ENCODE assay signal across 8 cellular contexts in the genomic region with DNA sequence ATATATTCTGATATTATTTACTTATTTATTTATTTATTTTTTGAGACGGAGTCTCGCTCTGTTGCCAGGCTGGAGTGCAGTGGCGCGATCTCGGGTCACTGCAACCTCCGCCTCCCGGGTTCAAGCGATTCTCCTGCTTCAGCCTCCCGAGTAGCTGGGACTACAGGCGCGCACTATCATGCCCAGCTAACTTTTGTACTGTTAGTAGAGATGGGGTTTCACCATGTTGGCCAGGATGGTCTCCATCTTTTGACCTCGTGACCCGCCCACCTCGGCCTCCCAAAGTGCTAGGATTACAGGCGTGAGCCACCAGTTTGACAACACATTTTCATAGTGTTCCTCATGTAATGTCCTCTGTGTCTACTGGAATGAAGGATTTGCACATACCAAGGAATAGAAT. TPM values are rescaled to one million over a fixed set of nuclear protein-coding genes. Genes with fewer than 3 reads are reported as not detected.
DNase-seq lines count a peak whose midpoint lies in the region; ATAC-seq and TF ChIP-seq lines count a peak whose summit lies in the region.
"Not testable (repeated sequence)": the region's sequence is repeated elsewhere in the genome, so short reads cannot be mapped to it uniquely, and the experiment has no call there.

No MANE protein-coding gene starts in this region.

- intact Hi-C loops in A673 (cut with micrococcal nuclease; ENCODE audit: unreplicated experiment); PC-9 (cut with micrococcal nuclease; ENCODE audit: unreplicated experiment): not testable (repeated sequence)
- intact Hi-C loops in activated T-helper 1 cell treated with anti-CD3 and anti-CD28 coated beads, Interleukin-12 subunit alpha, Interleukin-12 subunit beta, Interleukin-2, Interleukin-4 antibody, amounts not matched to agents 30 ng/mL and 10 ng/mL and 1 ng/mL, durations not matched to agents 14 hours and 24 hours and 36 hours (cut with micrococcal nuclease): loop anchor here (2.0 to 10.0 kb wide), 2 partner anchors 25 to 1071 kb away; a partner anchor contains a TSS
- intact Hi-C loops in heart left ventricle (cut with DNase I): loop anchor here in 1 of 10 donors (10.0 kb wide), 1 partner anchor 261 kb away; a partner anchor contains a TSS

- not testable (repeated sequence) for H3K4me1 ChIP-seq in A673 (ENCODE audit: insufficient read depth, low read length, poor library complexity, severe bottlenecking); GM23338 (ENCODE audit: insufficient read depth)
- H3K4me1 ChIP-seq in PC-9 (replicated peaks; ENCODE audit: insufficient read depth): peaks cover 14% of the 10 kb centered on the region
- H3K4me1 ChIP-seq in heart left ventricle: peaks cover 0 to 53% (median 35%) of the 10 kb centered on the region in 12 donors

- H3K4me3 ChIP-seq in A673 (ENCODE audit: low read depth, low read length, poor library complexity, severe bottlenecking): peak overlapping the region; percentile 70
- peak overlapping the region; percentile 76 for H3K4me3 ChIP-seq in GM23338
- H3K4me3 ChIP-seq in PC-9: peak overlapping the region; percentile 81; the same call in 1 of the 2 replicates
- H3K4me3 ChIP-seq in choroid plexus epithelial cell (ENCODE audit: low read depth, low read length): peak overlapping the region; percentile 97
- H3K4me3 ChIP-seq in heart left ventricle: peak overlapping the region in 11 of 12 donors; percentile 68 to 98 (median 89)

- CTCF ChIA-PET in A673 (lab: Charles Lee); PC-9 (lab: Charles Lee): not testable (repeated sequence)

- not testable (repeated sequence) for H3K36me3 Mint-ChIP-seq in GM23338 (ENCODE audit: low read depth)
- H3K36me3 Mint-ChIP-seq in activated T-helper 1 cell treated with anti-CD3 and anti-CD28 coated beads, Interleukin-12 subunit alpha, Interleukin-12 subunit beta, Interleukin-2, Interleukin-4 antibody, amounts not matched to agents 30 ng/mL and 10 ng/mL and 1 ng/mL, durations not matched to agents 14 hours and 24 hours and 36 hours (ENCODE audit: low read depth): peaks cover 30% of the 10 kb centered on the region
- H3K36me3 Mint-ChIP-seq in nephron progenitor cell (ENCODE audit: low read depth): peaks cover 13% of the 10 kb centered on the region
- peaks cover 46% of the 10 kb centered on the region for H3K36me3 Mint-ChIP-seq in stimulated activated effector memory CD8-positive, alpha-beta T cell treated with anti-CD3 and anti-CD28 coated beads, Interleukin-12 subunit alpha, Interleukin-12 subunit beta, amount 100 ng/mL, for 72 hours

- peak overlapping the region; percentile 88 for H3K4me2 ChIP-seq in GM23338
- H3K4me2 ChIP-seq in PC-9: peak overlapping the region; percentile 93

- not testable (repeated sequence) for H3K36me3 ChIP-seq in A673 (ENCODE audit: insufficient read depth, low read length, poor library complexity, severe bottlenecking); GM23338 (ENCODE audit: insufficient read depth); PC-9 (ENCODE audit: low read depth)
- H3K36me3 ChIP-seq in heart left ventricle: peaks cover 0 to 16% (median 9%) of the 10 kb centered on the region in 9 donors

- not testable (repeated sequence) for DNase-seq in A673 (ENCODE audit: low spot score); GM23338 (ENCODE audit: low spot score); PC-9; activated T-helper 1 cell treated with anti-CD3 and anti-CD28 coated beads, Interleukin-12 subunit alpha, Interleukin-12 subunit beta, Interleukin-2, Interleukin-4 antibody, amounts not matched to agents 30 ng/mL and 10 ng/mL and 1 ng/mL, durations not matched to agents 14 hours and 24 hours and 36 hours (ENCODE audit: low spot score); choroid plexus epithelial cell (ENCODE audit: low read depth); heart left ventricle; nephron progenitor cell; stimulated activated effector memory CD8-positive, alpha-beta T cell treated with anti-CD3 and anti-CD28 coated beads, Interleukin-12 subunit alpha, Interleukin-12 subunit beta, amount 100 ng/mL, for 72 hours (ENCODE audit: low spot score in 2 of 2)

- H3K27ac Mint-ChIP-seq in GM23338, nephron progenitor cell: not testable (repeated sequence)
- H3K27ac Mint-ChIP-seq in activated T-helper 1 cell treated with anti-CD3 and anti-CD28 coated beads, Interleukin-12 subunit alpha, Interleukin-12 subunit beta, Interleukin-2, Interleukin-4 antibody, amounts not matched to agents 30 ng/mL and 10 ng/mL and 1 ng/mL, durations not matched to agents 14 hours and 24 hours and 36 hours: peak overlapping the region; percentile 72
- peak overlapping the region; percentile 58 for H3K27ac Mint-ChIP-seq in stimulated activated effector memory CD8-positive, alpha-beta T cell treated with anti-CD3 and anti-CD28 coated beads, Interleukin-12 subunit alpha, Interleukin-12 subunit beta, amount 100 ng/mL, for 72 hours

- H3K4me1 Mint-ChIP-seq in GM23338 (peaks cover 12% of the 10 kb centered on the region), nephron progenitor cell (peaks cover 30% of the 10 kb centered on the region)
- H3K4me1 Mint-ChIP-seq in activated T-helper 1 cell treated with anti-CD3 and anti-CD28 coated beads, Interleukin-12 subunit alpha, Interleukin-12 subunit beta, Interleukin-2, Interleukin-4 antibody, amounts not matched to agents 30 ng/mL and 10 ng/mL and 1 ng/mL, durations not matched to agents 14 hours and 24 hours and 36 hours (ENCODE audit: low read depth): peaks cover 50% of the 10 kb centered on the region
- H3K4me1 Mint-ChIP-seq in stimulated activated effector memory CD8-positive, alpha-beta T cell treated with anti-CD3 and anti-CD28 coated beads, Interleukin-12 subunit alpha, Interleukin-12 subunit beta, amount 100 ng/mL, for 72 hours: peaks cover 55% of the 10 kb centered on the region

- not testable (repeated sequence) for H2AFZ ChIP-seq in GM23338, PC-9

- H3K4me3 Mint-ChIP-seq in GM23338 (peak overlapping the region; percentile 57), nephron progenitor cell (peak overlapping the region; percentile 75)
- peak overlapping the region; percentile 82 for H3K4me3 Mint-ChIP-seq in activated T-helper 1 cell treated with anti-CD3 and anti-CD28 coated beads, Interleukin-12 subunit alpha, Interleukin-12 subunit beta, Interleukin-2, Interleukin-4 antibody, amounts not matched to agents 30 ng/mL and 10 ng/mL and 1 ng/mL, durations not matched to agents 14 hours and 24 hours and 36 hours
- peak overlapping the region; percentile 98 for H3K4me3 Mint-ChIP-seq in stimulated activated effector memory CD8-positive, alpha-beta T cell treated with anti-CD3 and anti-CD28 coated beads, Interleukin-12 subunit alpha, Interleukin-12 subunit beta, amount 100 ng/mL, for 72 hours

- TF ChIP-seq CTCF in A673 (conservative IDR thresholded peaks at IDR 0.05; ENCODE audit: low read depth, low read length); GM23338 (conservative IDR thresholded peaks at IDR 0.05; ENCODE audit: low read depth in 2 of 2); PC-9 (conservative IDR thresholded peaks at IDR 0.05); choroid plexus epithelial cell (conservative IDR thresholded peaks at IDR 0.05; ENCODE audit: low read depth, low read length); heart left ventricle (IDR thresholded peaks at IDR 0.05); nephron progenitor cell (IDR thresholded peaks at IDR 0.05): not testable (repeated sequence)

- not testable (repeated sequence) for H4K20me1 ChIP-seq in GM23338 (replicated peaks; ENCODE audit: insufficient read depth); PC-9 (ENCODE audit: insufficient read depth)

- H3K9me2 ChIP-seq in GM23338 (ENCODE audit: insufficient read depth); PC-9 (ENCODE audit: insufficient read depth): not testable (repeated sequence)

- 89 to 93% (median 92%) methylated on average over 15 of the region's 15 CpGs for WGBS in heart left ventricle, 4 donors

- not testable (repeated sequence) for H3F3A ChIP-seq in GM23338 (replicated peaks; ENCODE audit: low read depth); PC-9 (ENCODE audit: insufficient read depth, low read depth)

- H3K27me3 Mint-ChIP-seq in GM23338 (ENCODE audit: insufficient read depth, low read depth, poor library complexity) (peaks cover 10% of the 10 kb centered on the region), nephron progenitor cell (ENCODE audit: low read depth, poor library complexity) (peaks cover 19% of the 10 kb centered on the region)
- H3K27me3 Mint-ChIP-seq in activated T-helper 1 cell treated with anti-CD3 and anti-CD28 coated beads, Interleukin-12 subunit alpha, Interleukin-12 subunit beta, Interleukin-2, Interleukin-4 antibody, amounts not matched to agents 30 ng/mL and 10 ng/mL and 1 ng/mL, durations not matched to agents 14 hours and 24 hours and 36 hours (ENCODE audit: insufficient read depth): not testable (repeated sequence)

- BruUV-seq in A673 (replicated peaks; lab: Mats Ljungman, UMichigan); PC-9 (replicated peaks; lab: Mats Ljungman, UMichigan): not testable (repeated sequence)

- not testable (repeated sequence) for ATAC-seq in GM23338; heart left ventricle; stimulated activated effector memory CD8-positive, alpha-beta T cell treated with anti-CD3 and anti-CD28 coated beads, Interleukin-12 subunit alpha, Interleukin-12 subunit beta, amount 100 ng/mL, for 72 hours

- peaks cover 59% of the 10 kb centered on the region for H3K79me2 ChIP-seq in GM23338 (replicated peaks; ENCODE audit: insufficient read depth)
- H3K79me2 ChIP-seq in PC-9 (ENCODE audit: low read depth): peaks cover 47% of the 10 kb centered on the region

- H3K27ac ChIP-seq in A673 (ENCODE audit: low read depth, low read length, poor library complexity, severe bottlenecking); GM23338 (ENCODE audit: low read depth); PC-9: not testable (repeated sequence)
- peak overlapping the region in 5 of 12 donors; percentile 86 to 92 (median 91) for H3K27ac ChIP-seq in heart left ventricle

- not testable (repeated sequence) for TF ChIP-seq POLR2A in heart left ventricle (IDR thresholded peaks at IDR 0.05)

- POLR2A ChIA-PET in A673 (lab: Charles Lee; ENCODE audit: low non-redundant PET); PC-9 (lab: Charles Lee; ENCODE audit: unreplicated experiment): not testable (repeated sequence)

- not testable (repeated sequence) for H3K9me3 Mint-ChIP-seq in GM23338; activated T-helper 1 cell treated with anti-CD3 and anti-CD28 coated beads, Interleukin-12 subunit alpha, Interleukin-12 subunit beta, Interleukin-2, Interleukin-4 antibody, amounts not matched to agents 30 ng/mL and 10 ng/mL and 1 ng/mL, durations not matched to agents 14 hours and 24 hours and 36 hours; nephron progenitor cell; stimulated activated effector memory CD8-positive, alpha-beta T cell treated with anti-CD3 and anti-CD28 coated beads, Interleukin-12 subunit alpha, Interleukin-12 subunit beta, amount 100 ng/mL, for 72 hours

- H3K9me3 ChIP-seq in A673 (ENCODE audit: low read depth, low read length, poor library complexity, severe bottlenecking); PC-9 (ENCODE audit: insufficient read depth, low read depth); heart left ventricle: not testable (repeated sequence)

- H3K27me3 ChIP-seq in A673 (replicated peaks; ENCODE audit: insufficient read depth, low read depth, low read length, poor library complexity); GM23338 (ENCODE audit: insufficient read depth); PC-9 (ENCODE audit: insufficient read depth, low read depth); heart left ventricle: not testable (repeated sequence)

RNA-seq across cellular contexts. Expression of a gene that starts 1.4 kb away (rescaled TPM):
- total RNA-seq in A673 (2021) (95.5 and 110 TPM in 2 replicates), PC-9 (2021) (63.1 and 63.8 TPM in 2 replicates), heart left ventricle (100 to 1,000 TPM in 7 of 9 donors, 10 to 100 TPM in 2; 39.8 to 145 (median 128) TPM)
- total RNA-seq in GM23338 (2014; rRNA removed; shearing (Covaris generic)): 27.8 and 35.5 TPM in 2 replicates
- polyA plus RNA-seq in GM23338 (2016; fragmentation: Nextera tagmentation; extraction: Ambion mirVana) (51.0 and 77.2 TPM in 2 replicates), heart left ventricle (10 to 100 TPM; 28.4 to 66.4 TPM)
- 61.6 and 63.7 TPM in 2 replicates for total RNA-seq in activated T-helper 1 cell treated with anti-CD3 and anti-CD28 coated beads, Interleukin-12 subunit alpha, Interleukin-12 subunit beta, Interleukin-2, Interleukin-4 antibody, amounts not matched to agents 30 ng/mL and 10 ng/mL and 1 ng/mL, durations not matched to agents 14 hours and 24 hours and 36 hours
